22 cellular contexts compared by ENCODE assay signal in genomic region chr14:102620413-102620812, GRCh38. TPM values are rescaled to one million over a fixed set of nuclear protein-coding genes. Genes with fewer than 3 reads are reported as not detected.
A peak's percentile ranks its signal among the peaks of the same experiment; 100 is the strongest.
DNase-seq lines count a peak whose midpoint lies in the region; ATAC-seq, FAIRE-seq and TF ChIP-seq lines count a peak whose summit lies in the region.
"Had no signal": no experiment of that assay in that cellular context is flagged by ENCODE, and none has a peak within 500 bp of the region (broad histone marks: within the 10 kb centered on the region; RNA-seq: fewer than 3 reads in every experiment).

No MANE protein-coding gene starts in this region.

- no peak for TF ChIP-seq CTCF in gastrocnemius medialis (IDR thresholded peaks at IDR 0.05 in 4 of 5, conservative IDR thresholded peaks at IDR 0.05 in 1 of 5)

- no peak for TF ChIP-seq POLR2A in gastrocnemius medialis (IDR thresholded peaks at IDR 0.05)

- peaks cover 9% of the 10 kb centered on the region for H3K4me1 ChIP-seq in SJSA1 (replicated peaks)
- H3K4me1 ChIP-seq in gastrocnemius medialis: peaks cover 10 to 12% of the 10 kb centered on the region in 2 donors

- H3K36me3 ChIP-seq in SJSA1 (peaks cover 15% of the 10 kb centered on the region), gastrocnemius medialis (no peaks in the 10 kb centered on the region)
- H3K36me3 ChIP-seq: thyroid gland had no signal

- H3K4me3 ChIP-seq in SJSA1 (peak overlapping the region; percentile 12), gastrocnemius medialis (no peak overlapping the region)
- H3K4me3 ChIP-seq: K562, lung, thyroid gland had no signal

- no peak for FAIRE-seq in urothelium cell line (lab: Jason Lieb, UNC)
- FAIRE-seq: K562 had no signal

- ATAC-seq in HG03196 (IDR thresholded peaks at IDR 0.05; ENCODE audit: unreplicated experiment) (no peak), gastrocnemius medialis (no peak)
- ATAC-seq: K562, natural killer cell had no signal

- intact Hi-C loops in gastrocnemius medialis (cut with DNase I; ENCODE audit: low total_unique reads): no loop called here

- peak; percentile 79 for DNase-seq in EL
- DNase-seq in SJSA1 (ENCODE audit: low read depth in 1 of 2, low spot score in 2 of 2): peak; percentile 77 to 82
- DNase-seq in fibroblast of gingiva (ENCODE audit: low read depth): peak; percentile 69
- peak; percentile 54 for DNase-seq in renal cortical epithelial cell (ENCODE audit: low read depth)
- no peak for DNase-seq in urothelium cell line (ENCODE audit: low spot score)
- no peak for DNase-seq in NCI-H1417 (lab: John Stamatoyannopoulos, UW)
- no peak for DNase-seq in gastrocnemius medialis
- DNase-seq: activated CD4-positive, alpha-beta T cell treated with anti-CD3 and anti-CD28 coated beads for 48 hours; activated naive CD4-positive, alpha-beta T cell treated with anti-CD3 and anti-CD28 coated beads, Interleukin-2, amount 10 ng/mL, durations not matched to agents 7 days and 5 days; activated T-cell treated with anti-CD3 and anti-CD28 coated beads for 4 hours; CD4-positive, alpha-beta memory T cell; DND-41; head of caudate nucleus; immature natural killer cell; natural killer cell; NCI-H1092; NCI-H526 treated with DMSO at 0.1 percent for 48 hours; T1000; thyroid gland had no signal

- in situ Hi-C loops in gastrocnemius medialis (cut with MboI; ENCODE audit: low sequenced_read_pairs in 4 of 4): no loop called here

- H3K27ac ChIP-seq in SJSA1 (peak overlapping the region; percentile 70), gastrocnemius medialis (no peak overlapping the region)
- H3K27ac ChIP-seq: thyroid gland had no signal

- H3K27me3 ChIP-seq in SJSA1 (replicated peaks) (no peaks in the 10 kb centered on the region), gastrocnemius medialis (no peaks in the 10 kb centered on the region)
- H3K27me3 ChIP-seq: thyroid gland had no signal

- H3K9me3 ChIP-seq in SJSA1 (replicated peaks) (no peaks in the 10 kb centered on the region), gastrocnemius medialis (no peaks in the 10 kb centered on the region)
- H3K9me3 ChIP-seq: thyroid gland had no signal

RNA-seq across cellular contexts. Expression of gene RCOR1, which starts 28.0 kb away (rescaled TPM):
- total RNA-seq in SJSA1 (2014; rRNA removed; shearing (Covaris generic)): 15.4 and 21.9 TPM in 2 replicates
- 11.6 and 28.0 TPM in 2 replicates for total RNA-seq in renal cortical epithelial cell
- 10 to 100 TPM; 10.0 to 14.2 (median 12.1) TPM for total RNA-seq in gastrocnemius medialis

Comparison
In these comparisons a context has a peak if more than half of its experiments do, and no peak if none do; other contexts are left out.
1. DNase-seq: peak in EL (single experiment), SJSA1 (2 of 2), fibroblast of gingiva (single experiment) and renal cortical epithelial cell (single experiment); none in urothelium cell line (single experiment), NCI-H1417 (0 of 3) and gastrocnemius medialis (0 of 2).